Comparison of ENCODE assay signal across 8 cellular contexts in genomic region chr10:93074137-93074596, GRCh38. TPM values are rescaled to one million over a fixed set of nuclear protein-coding genes. Genes with fewer than 3 reads are reported as not detected.
DNase-seq lines count a peak whose midpoint lies in the region; ATAC-seq and TF ChIP-seq lines count a peak whose summit lies in the region.

No MANE protein-coding gene starts in this region.

- CTCF ChIA-PET in HCT116 (lab: Charles Lee) = interaction anchor here (1.4 kb wide), 1 partner anchor 67 kb away, joined by 3 read pairs; no protein-coding TSS in a partner anchor

- TF ChIP-seq RAD21 in HCT116 (IDR thresholded peaks at IDR 0.05; ENCODE audit: low read depth) = no peak; the same call in 1 of the 2 replicates

- no peak overlapping the region for H2AFZ ChIP-seq in HCT116 (ENCODE audit: low read depth, low read length, poor library complexity, severe bottlenecking)

- H3K9ac ChIP-seq in HCT116 (ENCODE audit: low read length) = no peak overlapping the region

- DNase-seq in ACHN (peak; percentile 35), HCT116 (ENCODE audit: low read depth, low spot score) (no peak), WERI-Rb-1 (peak; percentile 34), kidney tubule cell (ENCODE audit: low spot score) (peak; percentile 14), G401 (ENCODE audit: low spot score) (no peak)

- H4K20me1 ChIP-seq in HCT116 (ENCODE audit: insufficient read depth) = no peaks in the 10 kb centered on the region

- H3K36me3 ChIP-seq in HCT116 (ENCODE audit: control insufficient read depth in 1 of 2, insufficient read depth in 2 of 2, low read length in 2 of 2) (no peaks in the 10 kb centered on the region), WERI-Rb-1 (no peaks in the 10 kb centered on the region)

- H3K27me3 ChIP-seq in HCT116 (ENCODE audit: insufficient read depth, low read length) (no peaks in the 10 kb centered on the region), WERI-Rb-1 (ENCODE audit: insufficient read depth, low read depth, severe bottlenecking) (peaks cover 70% of the 10 kb centered on the region)

- POLR2A ChIA-PET in HCT116 (lab: Charles Lee) = no interaction called here

- peak overlapping the region; percentile 42 to 60 for H3K4me3 ChIP-seq in HCT116 (replicated peaks in 1 of 2; ENCODE audit: low read depth in 1 of 2, low read length in 2 of 2)
- H3K4me3 ChIP-seq in WERI-Rb-1 (ENCODE audit: low read depth, low read length) = peak overlapping the region; percentile 43

- no TSS peak for BruUV-seq in HCT116 (replicated peaks; lab: Mats Ljungman, UMichigan)

- intact Hi-C loops in HCT116 (cut with micrococcal nuclease) = loop anchor here (10.0 kb wide), 1 partner anchor 189 kb away; no protein-coding TSS in a partner anchor

- peak overlapping the region; percentile 75 for H3K4me2 ChIP-seq in HCT116 (ENCODE audit: low read length)

- no peaks in the 10 kb centered on the region for H3K9me3 ChIP-seq in HCT116 (ENCODE audit: control insufficient read depth in 1 of 2, insufficient read depth in 1 of 2, low read depth in 1 of 2, low read length in 2 of 2)
- H3K9me3 ChIP-seq in WERI-Rb-1 (ENCODE audit: severe bottlenecking) = no peaks in the 10 kb centered on the region

- in situ Hi-C loops in ACHN (cut with HindIII; ENCODE audit: low pct_ligation_motif_present, low pct_unique_long_range_greater_than_20kb, low sequenced_read_pairs) = no loop called here
- in situ Hi-C loops in G401 (cut with HindIII; ENCODE audit: low sequenced_read_pairs) = no loop called here

- TF ChIP-seq POLR2A in HCT116 (IDR thresholded peaks at IDR 0.05; ENCODE audit: borderline replicate concordance, extremely low read depth, insufficient read depth, insufficient read length) (no peak), GM18505 (IDR thresholded peaks at IDR 0.05; ENCODE audit: borderline replicate concordance, extremely low read depth, insufficient read depth, insufficient read length) (no peak)

- peak; percentile 6 to 29 (median 18); a peak in 2 of 6 replicates for TF ChIP-seq CTCF in HCT116 (IDR thresholded peaks at IDR 0.05 in 2 of 3, conservative IDR thresholded peaks at IDR 0.05 in 1 of 3; ENCODE audit: borderline replicate concordance in 1 of 3, insufficient read depth in 1 of 3, low read depth in 2 of 3, low read length in 2 of 3)
- peak; percentile 54; the same call in 1 of the 2 replicates for TF ChIP-seq CTCF in WERI-Rb-1 (IDR thresholded peaks at IDR 0.05; ENCODE audit: low read depth, low read length)

- H3K4me1 ChIP-seq in HCT116 (ENCODE audit: control insufficient read depth in 1 of 2, insufficient read depth in 2 of 2, low read length in 2 of 2) = peaks cover 8 to 13% of the 10 kb centered on the region in 2 experiments; a peak in 2 of 4 replicates

- H3K27ac ChIP-seq in HCT116 (ENCODE audit: low read depth, low read length) = no peak overlapping the region
- H3K27ac ChIP-seq in WERI-Rb-1 = no peak overlapping the region

- peak; percentile 74 for ATAC-seq in HCT116
- no peak for ATAC-seq in GM21447 (IDR thresholded peaks at IDR 0.05; ENCODE audit: unreplicated experiment)
- ATAC-seq in HG03280 (IDR thresholded peaks at IDR 0.05; ENCODE audit: unreplicated experiment) = no peak
- no peak for ATAC-seq in GM18505 (IDR thresholded peaks at IDR 0.05; ENCODE audit: unreplicated experiment)

- no peaks in the 10 kb centered on the region for H3K9me2 ChIP-seq in HCT116 (ENCODE audit: insufficient read depth)

- no peaks in the 10 kb centered on the region for H3K79me2 ChIP-seq in HCT116 (ENCODE audit: insufficient read depth, low read length)

- RAD21 ChIA-PET in HCT116 (lab: Charles Lee; ENCODE audit: low non-redundant PET in 1 of 2, low total read pairs in 2 of 2, uncharacterized antibody in 2 of 2, unreplicated experiment in 2 of 2) = no interaction called here

TF ChIP-seq in HCT116, 20 proteins besides CTCF, POLR2A, EP300 and RAD21:
- TF ChIP-seq YY1 (IDR thresholded peaks at IDR 0.05; ENCODE audit: extremely low read depth, insufficient replicate concordance, low read depth, low read length) (no peak), EGR1 (IDR thresholded peaks at IDR 0.05; ENCODE audit: low read depth) (no peak), CEBPB (IDR thresholded peaks at IDR 0.05; ENCODE audit: low read depth) (no peak), POLR2AphosphoS5 (IDR thresholded peaks at IDR 0.05; ENCODE audit: low read depth, low read length) (no peak), TCF7L2 (IDR thresholded peaks at IDR 0.05; ENCODE audit: borderline replicate concordance, extremely low read depth, insufficient read depth, insufficient read length) (no peak), SRF (IDR thresholded peaks at IDR 0.05; ENCODE audit: low read depth) (no peak), EZH2 (IDR thresholded peaks at IDR 0.05) (no peak), SP1 (IDR thresholded peaks at IDR 0.05; ENCODE audit: low read depth) (no peak), JUND (IDR thresholded peaks at IDR 0.05) (no peak), EZH2phosphoT487 (IDR thresholded peaks at IDR 0.05; ENCODE audit: borderline replicate concordance) (no peak), ZNF274 (IDR thresholded peaks at IDR 0.05; ENCODE audit: low read depth, low read length) (no peak), FOSL1 (IDR thresholded peaks at IDR 0.05; ENCODE audit: low read depth) (no peak), ELF1 (IDR thresholded peaks at IDR 0.05; ENCODE audit: borderline replicate concordance, low read depth) (no peak), ATF3 (IDR thresholded peaks at IDR 0.05) (no peak), ZFX (IDR thresholded peaks at IDR 0.05) (no peak), SIN3A (IDR thresholded peaks at IDR 0.05; ENCODE audit: low read depth) (no peak), CBX3 (IDR thresholded peaks at IDR 0.05; ENCODE audit: low read depth) (no peak)
- TF ChIP-seq, protein P1, sequence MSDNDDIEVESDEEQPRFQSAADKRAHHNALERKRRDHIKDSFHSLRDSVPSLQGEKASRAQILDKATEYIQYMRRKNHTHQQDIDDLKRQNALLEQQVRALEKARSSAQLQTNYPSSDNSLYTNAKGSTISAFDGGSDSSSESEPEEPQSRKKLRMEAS (IDR thresholded peaks at IDR 0.05) = no peak
- TF ChIP-seq, protein P2, sequence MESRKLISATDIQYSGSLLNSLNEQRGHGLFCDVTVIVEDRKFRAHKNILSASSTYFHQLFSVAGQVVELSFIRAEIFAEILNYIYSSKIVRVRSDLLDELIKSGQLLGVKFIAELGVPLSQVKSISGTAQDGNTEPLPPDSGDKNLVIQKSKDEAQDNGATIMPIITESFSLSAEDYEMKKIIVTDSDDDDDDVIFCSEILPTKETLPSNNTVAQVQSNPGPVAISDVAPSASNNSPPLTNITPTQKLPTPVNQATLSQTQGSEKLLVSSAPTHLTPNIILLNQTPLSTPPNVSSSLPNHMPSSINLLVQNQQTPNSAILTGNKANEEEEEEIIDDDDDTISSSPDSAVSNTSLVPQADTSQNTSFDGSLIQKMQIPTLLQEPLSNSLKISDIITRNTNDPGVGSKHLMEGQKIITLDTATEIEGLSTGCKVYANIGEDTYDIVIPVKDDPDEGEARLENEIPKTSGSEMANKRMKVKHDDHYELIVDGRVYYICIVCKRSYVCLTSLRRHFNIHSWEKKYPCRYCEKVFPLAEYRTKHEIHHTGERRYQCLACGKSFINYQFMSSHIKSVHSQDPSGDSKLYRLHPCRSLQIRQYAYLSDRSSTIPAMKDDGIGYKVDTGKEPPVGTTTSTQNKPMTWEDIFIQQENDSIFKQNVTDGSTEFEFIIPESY (IDR thresholded peaks at IDR 0.05; ENCODE audit: extremely low read depth, insufficient replicate concordance, low read length) = no peak
- TF ChIP-seq, protein P3, sequence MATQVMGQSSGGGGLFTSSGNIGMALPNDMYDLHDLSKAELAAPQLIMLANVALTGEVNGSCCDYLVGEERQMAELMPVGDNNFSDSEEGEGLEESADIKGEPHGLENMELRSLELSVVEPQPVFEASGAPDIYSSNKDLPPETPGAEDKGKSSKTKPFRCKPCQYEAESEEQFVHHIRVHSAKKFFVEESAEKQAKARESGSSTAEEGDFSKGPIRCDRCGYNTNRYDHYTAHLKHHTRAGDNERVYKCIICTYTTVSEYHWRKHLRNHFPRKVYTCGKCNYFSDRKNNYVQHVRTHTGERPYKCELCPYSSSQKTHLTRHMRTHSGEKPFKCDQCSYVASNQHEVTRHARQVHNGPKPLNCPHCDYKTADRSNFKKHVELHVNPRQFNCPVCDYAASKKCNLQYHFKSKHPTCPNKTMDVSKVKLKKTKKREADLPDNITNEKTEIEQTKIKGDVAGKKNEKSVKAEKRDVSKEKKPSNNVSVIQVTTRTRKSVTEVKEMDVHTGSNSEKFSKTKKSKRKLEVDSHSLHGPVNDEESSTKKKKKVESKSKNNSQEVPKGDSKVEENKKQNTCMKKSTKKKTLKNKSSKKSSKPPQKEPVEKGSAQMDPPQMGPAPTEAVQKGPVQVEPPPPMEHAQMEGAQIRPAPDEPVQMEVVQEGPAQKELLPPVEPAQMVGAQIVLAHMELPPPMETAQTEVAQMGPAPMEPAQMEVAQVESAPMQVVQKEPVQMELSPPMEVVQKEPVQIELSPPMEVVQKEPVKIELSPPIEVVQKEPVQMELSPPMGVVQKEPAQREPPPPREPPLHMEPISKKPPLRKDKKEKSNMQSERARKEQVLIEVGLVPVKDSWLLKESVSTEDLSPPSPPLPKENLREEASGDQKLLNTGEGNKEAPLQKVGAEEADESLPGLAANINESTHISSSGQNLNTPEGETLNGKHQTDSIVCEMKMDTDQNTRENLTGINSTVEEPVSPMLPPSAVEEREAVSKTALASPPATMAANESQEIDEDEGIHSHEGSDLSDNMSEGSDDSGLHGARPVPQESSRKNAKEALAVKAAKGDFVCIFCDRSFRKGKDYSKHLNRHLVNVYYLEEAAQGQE (IDR thresholded peaks at IDR 0.05; ENCODE audit: low read depth) = no peak

RNA-seq across cellular contexts. Expression of gene CYP26A1, which starts 0.5 kb away (rescaled TPM):
- 0.17 TPM for total RNA-seq in HCT116 (2021; ENCODE audit: unreplicated experiment)
- 0.06 and 0.12 TPM in 2 replicates for polyA plus RNA-seq in HCT116 (2012)
- 0.24 and 0.25 TPM in 2 replicates for total RNA-seq in G401 (2014; rRNA removed; shearing (Covaris generic))

RNA-seq across cellular contexts. Expression of gene CYP26C1, which starts 13.6 kb away (rescaled TPM):
- 0.07 TPM for total RNA-seq in HCT116 (2021; ENCODE audit: unreplicated experiment)
- 0.01 TPM in 1 of 2 replicates, not detected in the other for polyA plus RNA-seq in HCT116 (2012)
- total RNA-seq in G401 (2014; rRNA removed; shearing (Covaris generic)) = 0.80 TPM in 1 of 2 replicates, not detected in the other

Comparison
In these comparisons a context has a peak if more than half of its experiments do, and no peak if none do; other contexts are left out.
1. DNase-seq: peak in ACHN (single experiment), WERI-Rb-1 (single experiment) and kidney tubule cell (single experiment); none in HCT116 (single experiment) and G401 (single experiment).